ENCODE assay signal across 8 cellular contexts in the genomic region with DNA sequence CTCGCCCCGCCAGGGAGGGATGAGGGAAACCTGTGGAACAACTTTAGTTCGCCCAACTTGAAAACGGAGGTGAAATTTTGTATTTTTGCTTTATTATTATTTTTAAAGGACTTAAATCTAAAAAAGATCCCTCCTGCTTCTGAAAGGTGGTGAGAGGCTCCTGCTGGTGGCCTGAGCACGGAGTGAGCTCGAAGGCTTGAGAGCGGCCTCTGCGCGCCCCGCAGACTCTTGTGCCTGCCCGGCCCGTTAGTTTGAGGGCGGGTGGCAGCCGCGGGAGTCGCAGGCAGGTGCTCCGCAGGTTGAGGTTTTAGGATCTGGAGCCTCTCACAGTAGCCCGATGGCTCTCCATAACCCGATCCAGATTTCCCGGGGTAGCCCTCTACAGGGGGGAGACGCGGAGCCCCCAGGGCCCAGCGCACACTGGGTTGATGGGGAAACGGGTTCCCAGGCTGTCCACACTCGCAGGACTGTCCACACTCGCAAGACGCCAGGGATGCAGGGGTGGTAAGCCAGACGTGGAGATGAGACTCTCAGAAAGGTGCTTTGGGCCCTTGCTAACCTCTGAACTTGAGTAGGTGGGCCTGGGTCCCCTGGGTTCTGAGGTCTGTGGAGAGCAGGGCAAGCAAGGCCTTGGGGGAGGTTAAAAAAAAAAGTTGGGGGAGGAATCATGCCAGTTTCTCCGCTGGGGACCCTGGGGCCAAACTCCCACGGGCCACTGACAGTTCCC. TPM values are rescaled to one million over a fixed set of nuclear protein-coding genes. Genes with fewer than 3 reads are reported as not detected.
DNase-seq lines count a peak whose midpoint lies in the region; ATAC-seq and TF ChIP-seq lines count a peak whose summit lies in the region.

No MANE protein-coding gene starts in this region.

- H3K4me1 ChIP-seq in ES-I3 (ENCODE audit: insufficient read depth, low read length): peaks cover 3% of the 10 kb centered on the region; the same call in 1 of the 2 replicates
- H3K4me1 ChIP-seq in SJSA1 (replicated peaks): peaks cover 20% of the 10 kb centered on the region

- H3K4me3 Mint-ChIP-seq in natural killer cell treated with Interleukin-12 subunit alpha and Interleukin-12 subunit beta and Interleukin-15 and Interleukin-18, amount 100 ng/mL, for 72 hours: peak overlapping the region; percentile 84

- ATAC-seq in natural killer cell treated with Interleukin-12 subunit alpha and Interleukin-12 subunit beta and Interleukin-15 and Interleukin-18, amount 100 ng/mL, for 72 hours: no peak
- no peak for ATAC-seq in GM21367 (IDR thresholded peaks at IDR 0.05; ENCODE audit: unreplicated experiment)

- no peaks in the 10 kb centered on the region for H3K36me3 Mint-ChIP-seq in natural killer cell treated with Interleukin-12 subunit alpha and Interleukin-12 subunit beta and Interleukin-15 and Interleukin-18, amount 100 ng/mL, for 72 hours

- peaks cover 13 to 17% of the 10 kb centered on the region in 2 donors for H3K27me3 Mint-ChIP-seq in natural killer cell treated with Interleukin-12 subunit alpha and Interleukin-12 subunit beta and Interleukin-15 and Interleukin-18, amount 100 ng/mL, for 72 hours

- no peak for TF ChIP-seq CTCF in epithelial cell of esophagus (IDR thresholded peaks at IDR 0.05; ENCODE audit: insufficient read depth, low read depth, low read length, missing control alignments)
- no peak for TF ChIP-seq CTCF in WERI-Rb-1 (IDR thresholded peaks at IDR 0.05; ENCODE audit: low read depth, low read length)

- H3K36me3 ChIP-seq in ES-I3 (ENCODE audit: insufficient read depth, low read length): no peaks in the 10 kb centered on the region
- H3K36me3 ChIP-seq in SJSA1: peaks cover 31% of the 10 kb centered on the region
- no peaks in the 10 kb centered on the region for H3K36me3 ChIP-seq in WERI-Rb-1

- H3K9ac ChIP-seq in ES-I3 (ENCODE audit: low read depth, low read length): peak overlapping the region; percentile 79

- H3K27ac Mint-ChIP-seq in natural killer cell treated with Interleukin-12 subunit alpha and Interleukin-12 subunit beta and Interleukin-15 and Interleukin-18, amount 100 ng/mL, for 72 hours: peak overlapping the region in 1 of 2 donors; percentile 95

- no peaks in the 10 kb centered on the region for H3K27me3 ChIP-seq in SJSA1 (replicated peaks)
- H3K27me3 ChIP-seq in WERI-Rb-1 (ENCODE audit: insufficient read depth, low read depth, severe bottlenecking): peaks cover 19% of the 10 kb centered on the region

- no peaks in the 10 kb centered on the region for H3K9me3 Mint-ChIP-seq in natural killer cell treated with Interleukin-12 subunit alpha and Interleukin-12 subunit beta and Interleukin-15 and Interleukin-18, amount 100 ng/mL, for 72 hours

- H3K27ac ChIP-seq in SJSA1 (peak overlapping the region; percentile 87), WERI-Rb-1 (no peak overlapping the region)

- DNase-seq in SJSA1 (ENCODE audit: low read depth in 1 of 2, low spot score in 2 of 2): peak in 1 of 2 experiments; percentile 75
- DNase-seq in epithelial cell of esophagus (ENCODE audit: low read depth): peak; percentile 28
- DNase-seq in natural killer cell treated with Interleukin-12 subunit alpha and Interleukin-12 subunit beta and Interleukin-15 and Interleukin-18, amount 100 ng/mL, for 72 hours (ENCODE audit: low spot score): no peak
- DNase-seq in WERI-Rb-1: no peak
- DNase-seq in DMS 273 (lab: John Stamatoyannopoulos, UW; ENCODE audit: unreplicated experiment): no peak
- DNase-seq in middle frontal gyrus (ENCODE audit: extremely low spot score, low spot score): no peak

- no peaks in the 10 kb centered on the region for H3K9me3 ChIP-seq in ES-I3 (ENCODE audit: control insufficient read depth, insufficient read depth, low read length)
- no peaks in the 10 kb centered on the region for H3K9me3 ChIP-seq in SJSA1 (replicated peaks)
- H3K9me3 ChIP-seq in WERI-Rb-1 (ENCODE audit: severe bottlenecking): peaks cover 2% of the 10 kb centered on the region

- H3K4me3 ChIP-seq in SJSA1: peak overlapping the region; percentile 87
- H3K4me3 ChIP-seq in epithelial cell of esophagus (ENCODE audit: low read length): peak overlapping the region; percentile 62
- no peak overlapping the region for H3K4me3 ChIP-seq in WERI-Rb-1 (ENCODE audit: low read depth, low read length)

- H3K4me1 Mint-ChIP-seq in natural killer cell treated with Interleukin-12 subunit alpha and Interleukin-12 subunit beta and Interleukin-15 and Interleukin-18, amount 100 ng/mL, for 72 hours (ENCODE audit: low read depth in 2 of 2): peaks cover 25 to 48% of the 10 kb centered on the region in 2 donors

RNA-seq across cellular contexts. Expression of a gene that starts 46.3 kb away (rescaled TPM):
- total RNA-seq in SJSA1 (2014; rRNA removed; shearing (Covaris generic)): 6.7 and 11.4 TPM in 2 replicates
- 1 to 10 TPM; 5.3 to 9.6 TPM for total RNA-seq in natural killer cell treated with Interleukin-12 subunit alpha and Interleukin-12 subunit beta and Interleukin-15 and Interleukin-18, amount 100 ng/mL, for 72 hours
